Comparison of ENCODE assay signal across 8 cellular contexts in genomic region chr11:8963569-8964323, GRCh38. TPM values are rescaled to one million over a fixed set of nuclear protein-coding genes. Genes with fewer than 3 reads are reported as not detected.
A peak's percentile ranks its signal among the peaks of the same experiment; 100 is the strongest.
DNase-seq lines count a peak whose midpoint lies in the region; ATAC-seq and TF ChIP-seq lines count a peak whose summit lies in the region.

No MANE protein-coding gene starts in this region.

- H3K36me3 Mint-ChIP-seq in CD8-positive, alpha-beta memory T cell, result peaks cover 0 to 36% (median 2%) of the 10 kb centered on the region in 3 donors
- H3K36me3 Mint-ChIP-seq in naive B cell, result peaks cover 0 to 10% of the 10 kb centered on the region in 2 donors
- H3K36me3 Mint-ChIP-seq in stimulated activated naive B cell treated with anti-CD40 and anti-IgM and Interleukin-4, amounts not matched to agents 10 μg/mL and 1 μg/mL and 100 μg/mL, for 72 hours, result peaks cover 2 to 15% of the 10 kb centered on the region in 2 donors

- POLR2A ChIA-PET in CD8-positive, alpha-beta memory T cell (lab: Charles Lee), result interaction anchor here (1.0 to 2.6 kb wide), 5 partner anchors 40 to 496 kb away, joined by 4 to 13 read pairs (median 6); partner anchors contain the start of genes NRIP3, RPL27A, TRIM66 and ZNF143

- DNase-seq in CD8-positive, alpha-beta memory T cell, result peak; percentile 68 to 85 (median 78)
- DNase-seq in HL-60 (ENCODE audit: low read depth in 1 of 2, low spot score in 1 of 2) (peak; percentile 69 to 83), NOMO-1 treated with DMSO at 0.1 percent for 48 hours (lab: John Stamatoyannopoulos, UW; ENCODE audit: unreplicated experiment) (peak; percentile 75), activated T-cell treated with anti-CD3 and anti-CD28 coated beads for 48 hours (ENCODE audit: low read depth) (peak; percentile 72), epithelial cell of prostate (ENCODE audit: low read depth, low spot score) (peak; percentile 37), naive B cell (peak; percentile 78)
- peak; percentile 76 for DNase-seq in stimulated activated naive B cell treated with anti-CD40 and anti-IgM and Interleukin-4, amounts not matched to agents 10 μg/mL and 1 μg/mL and 100 μg/mL, for 72 hours

- CTCF ChIA-PET in CD8-positive, alpha-beta memory T cell (lab: Charles Lee), result interaction anchor here (0.8 to 1.9 kb wide), 6 partner anchors 18 to 496 kb away, joined by 3 to 6 read pairs (median 4); partner anchors contain the start of genes AKIP1 and ZNF143

- H3K27ac ChIP-seq in CD8-positive, alpha-beta memory T cell (ENCODE audit: low read depth, low read length), result peak overlapping the region; percentile 94
- peak overlapping the region; percentile 91 for H3K27ac ChIP-seq in HL-60 (replicated peaks)
- peak overlapping the region; percentile 88 for H3K27ac ChIP-seq in epithelial cell of prostate

- no peaks in the 10 kb centered on the region for H3K9me3 Mint-ChIP-seq in CD8-positive, alpha-beta memory T cell
- no peaks in the 10 kb centered on the region for H3K9me3 Mint-ChIP-seq in naive B cell
- H3K9me3 Mint-ChIP-seq in stimulated activated naive B cell treated with anti-CD40 and anti-IgM and Interleukin-4, amounts not matched to agents 10 μg/mL and 1 μg/mL and 100 μg/mL, for 72 hours, result no peaks in the 10 kb centered on the region

- no peaks in the 10 kb centered on the region for H3K9me3 ChIP-seq in CD8-positive, alpha-beta memory T cell (ENCODE audit: low read length)

- ATAC-seq in GM19467 (IDR thresholded peaks at IDR 0.05; ENCODE audit: unreplicated experiment) (peak; percentile 51), naive B cell (ENCODE audit: low read depth in 2 of 2) (peak; percentile 71 to 74)
- ATAC-seq in stimulated activated naive B cell treated with anti-CD40 and anti-IgM and Interleukin-4, amounts not matched to agents 10 μg/mL and 1 μg/mL and 100 μg/mL, for 72 hours (replicated peaks), result peak; percentile 71 to 74

- no peaks in the 10 kb centered on the region for H3K27me3 ChIP-seq in CD8-positive, alpha-beta memory T cell (ENCODE audit: insufficient read depth, low read length, poor library complexity, severe bottlenecking)
- no peaks in the 10 kb centered on the region for H3K27me3 ChIP-seq in HL-60 (ENCODE audit: insufficient read depth, poor library complexity, severe bottlenecking)

- H3K27me3 Mint-ChIP-seq in CD8-positive, alpha-beta memory T cell, result no peaks in the 10 kb centered on the region
- no peaks in the 10 kb centered on the region for H3K27me3 Mint-ChIP-seq in naive B cell
- H3K27me3 Mint-ChIP-seq in stimulated activated naive B cell treated with anti-CD40 and anti-IgM and Interleukin-4, amounts not matched to agents 10 μg/mL and 1 μg/mL and 100 μg/mL, for 72 hours, result no peaks in the 10 kb centered on the region

- peak overlapping the region; percentile 94 to 97 (median 97) for H3K4me3 Mint-ChIP-seq in CD8-positive, alpha-beta memory T cell
- peak overlapping the region; percentile 91 to 98 (median 97) for H3K4me3 Mint-ChIP-seq in naive B cell
- peak overlapping the region; percentile 98 to 99 for H3K4me3 Mint-ChIP-seq in stimulated activated naive B cell treated with anti-CD40 and anti-IgM and Interleukin-4, amounts not matched to agents 10 μg/mL and 1 μg/mL and 100 μg/mL, for 72 hours

- peaks cover 24% of the 10 kb centered on the region for H3K4me1 ChIP-seq in CD8-positive, alpha-beta memory T cell (ENCODE audit: insufficient read depth, low read length)

- TF ChIP-seq CTCF in HL-60 (IDR thresholded peaks at IDR 0.05; ENCODE audit: insufficient read depth, low read length), result no peak

- H3K36me3 ChIP-seq in CD8-positive, alpha-beta memory T cell (ENCODE audit: insufficient read depth, low read length), result no peaks in the 10 kb centered on the region

- peak overlapping the region; percentile 87 for H3K4me3 ChIP-seq in CD8-positive, alpha-beta memory T cell (ENCODE audit: low read length)
- H3K4me3 ChIP-seq in HL-60 (replicated peaks; ENCODE audit: insufficient read depth, low read length), result peak overlapping the region; percentile 77

- peak overlapping the region; percentile 91 to 99 (median 97) for H3K27ac Mint-ChIP-seq in CD8-positive, alpha-beta memory T cell
- peak overlapping the region; percentile 92 to 99 (median 98) for H3K27ac Mint-ChIP-seq in naive B cell
- peak overlapping the region; percentile 95 for H3K27ac Mint-ChIP-seq in stimulated activated naive B cell treated with anti-CD40 and anti-IgM and Interleukin-4, amounts not matched to agents 10 μg/mL and 1 μg/mL and 100 μg/mL, for 72 hours

- H3K4me1 Mint-ChIP-seq in CD8-positive, alpha-beta memory T cell, result peaks cover 35 to 50% (median 40%) of the 10 kb centered on the region in 3 donors
- H3K4me1 Mint-ChIP-seq in naive B cell, result peaks cover 19 to 46% (median 25%) of the 10 kb centered on the region in 3 donors
- H3K4me1 Mint-ChIP-seq in stimulated activated naive B cell treated with anti-CD40 and anti-IgM and Interleukin-4, amounts not matched to agents 10 μg/mL and 1 μg/mL and 100 μg/mL, for 72 hours, result peaks cover 28 to 51% of the 10 kb centered on the region in 2 donors

RNA-seq across cellular contexts. Expression of gene TMEM9B, which starts 0.5 kb away (rescaled TPM):
- total RNA-seq in CD8-positive, alpha-beta memory T cell, result 10 to 100 TPM; 31.3 to 32.7 TPM
- 113 TPM for polyA plus RNA-seq in CD8-positive, alpha-beta memory T cell
- polyA plus RNA-seq in naive B cell (ENCODE audit: low read depth in 6 of 6), result 100 to 1,000 TPM; 110 to 188 (median 127) TPM

RNA-seq across cellular contexts. Expression of gene ASCL3, which starts 20.9 kb away (rescaled TPM):
- not detected for total RNA-seq in CD8-positive, alpha-beta memory T cell
- not detected for polyA plus RNA-seq in CD8-positive, alpha-beta memory T cell
- not detected for polyA plus RNA-seq in naive B cell (ENCODE audit: low read depth in 6 of 6)

RNA-seq across cellular contexts. Expression of gene C11orf16, which starts 31.0 kb away (rescaled TPM):
- total RNA-seq in CD8-positive, alpha-beta memory T cell, result not detected
- not detected for polyA plus RNA-seq in CD8-positive, alpha-beta memory T cell
- polyA plus RNA-seq in naive B cell (ENCODE audit: low read depth in 6 of 6), result not detected

RNA-seq across cellular contexts. Expression of gene NRIP3, which starts 40.1 kb away (rescaled TPM):
- total RNA-seq in CD8-positive, alpha-beta memory T cell, result 1 to 10 TPM; 1.4 to 2.2 TPM
- 0.10 TPM for polyA plus RNA-seq in CD8-positive, alpha-beta memory T cell
- under 1 TPM in 3 of 6 donors, not detected in 3; 0.20 to 0.54 (median 0.40) TPM for polyA plus RNA-seq in naive B cell (ENCODE audit: low read depth in 6 of 6)

RNA-seq across cellular contexts. Expression of gene AKIP1, which starts 52.8 kb away (rescaled TPM):
- total RNA-seq in CD8-positive, alpha-beta memory T cell, result 10 to 100 TPM; 24.0 to 26.9 TPM
- polyA plus RNA-seq in CD8-positive, alpha-beta memory T cell, result 16.3 TPM
- polyA plus RNA-seq in naive B cell (ENCODE audit: low read depth in 6 of 6), result 10 to 100 TPM in 3 of 6 donors, 1 to 10 TPM in 3; 8.2 to 22.4 (median 10.1) TPM

Comparison
In these comparisons a context has a peak if more than half of its experiments do, and no peak if none do; other contexts are left out.
1. Peak in every context shown above with its lines: DNase-seq, ATAC-seq, H3K4me3 ChIP-seq and H3K27ac ChIP-seq.